In the genomic region with DNA sequence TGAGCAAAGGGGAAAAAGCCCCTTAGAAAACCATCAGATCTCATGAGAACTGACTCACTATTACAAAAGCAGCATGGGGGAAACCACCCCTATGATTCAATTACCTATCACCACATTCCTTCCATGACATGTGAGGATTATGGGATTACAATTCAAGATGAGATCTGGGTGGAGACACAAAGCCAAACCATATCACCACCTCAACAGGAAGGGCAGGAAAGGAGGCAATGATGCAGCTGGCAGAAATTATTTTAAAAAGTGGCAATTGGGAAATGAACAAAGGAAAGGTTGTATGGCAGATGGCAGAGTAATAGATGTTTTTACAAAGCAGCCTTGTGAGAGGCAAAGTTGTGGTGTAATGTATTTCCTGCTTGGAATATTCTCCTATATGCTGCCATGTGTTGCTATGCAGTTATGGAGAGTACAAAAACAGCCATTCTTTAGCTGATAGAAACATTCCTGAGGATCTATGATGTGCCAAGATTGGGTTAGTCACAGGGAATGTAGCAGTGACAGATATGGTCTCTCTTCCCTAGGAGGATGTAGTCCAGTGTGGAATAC, we compare ENCODE assay signal across 9 cellular contexts.
DNase-seq lines count a peak whose midpoint lies in the region; FAIRE-seq and TF ChIP-seq lines count a peak whose summit lies in the region.
"Had no signal": no experiment of that assay in that cellular context is flagged by ENCODE, and none has a peak within 500 bp of the region (broad histone marks: within the 10 kb centered on the region; RNA-seq: fewer than 3 reads in every experiment).

No MANE protein-coding gene starts in this region.

- no peaks in the 10 kb centered on the region for H3K4me1 Mint-ChIP-seq in activated naive CD4-positive, alpha-beta T cell treated with anti-CD3 and anti-CD28 coated beads for 36 hours (ENCODE audit: low read depth)

- H3K9me3 Mint-ChIP-seq in activated naive CD4-positive, alpha-beta T cell treated with anti-CD3 and anti-CD28 coated beads for 36 hours = peaks cover 4% of the 10 kb centered on the region

- no peaks in the 10 kb centered on the region for H3K36me3 Mint-ChIP-seq in activated naive CD4-positive, alpha-beta T cell treated with anti-CD3 and anti-CD28 coated beads for 36 hours (ENCODE audit: low read depth)

- H2AFZ ChIP-seq in ACC112 (ENCODE audit: low read length, unreplicated experiment) = no peak overlapping the region

- H3K27ac Mint-ChIP-seq in activated naive CD4-positive, alpha-beta T cell treated with anti-CD3 and anti-CD28 coated beads for 36 hours = no peak overlapping the region

- H3K27ac ChIP-seq in ACC112 (ENCODE audit: low read depth, low read length) (peak overlapping the region; percentile 85), brain microvascular endothelial cell (peak overlapping the region; percentile 80)
- H3K27ac ChIP-seq: esophagus squamous epithelium had no signal

- H3K4me1 ChIP-seq in ACC112 (ENCODE audit: control insufficient read depth, insufficient read depth, low read length, unreplicated experiment) = peaks cover 20% of the 10 kb centered on the region

- CTCF ChIA-PET in activated naive CD4-positive, alpha-beta T cell treated with anti-CD3 and anti-CD28 coated beads for 36 hours (lab: Charles Lee) = no interaction called here

- H3K27me3 Mint-ChIP-seq in activated naive CD4-positive, alpha-beta T cell treated with anti-CD3 and anti-CD28 coated beads for 36 hours (ENCODE audit: low read depth) = no peaks in the 10 kb centered on the region

- FAIRE-seq in frontal cortex (lab: Jason Lieb, UNC) (no peak), GM19239 (lab: Jason Lieb, UNC) (no peak)

- H3K36me3 ChIP-seq in ACC112 (ENCODE audit: insufficient read depth, low read length) (no peaks in the 10 kb centered on the region), brain microvascular endothelial cell (replicated peaks) (no peaks in the 10 kb centered on the region)
- H3K36me3 ChIP-seq: esophagus squamous epithelium had no signal

- intact Hi-C loops in activated naive CD4-positive, alpha-beta T cell treated with anti-CD3 and anti-CD28 coated beads for 36 hours (cut with micrococcal nuclease) = no loop called here

- H3K79me2 ChIP-seq in ACC112 (ENCODE audit: control insufficient read depth, insufficient read depth, low read length, unreplicated experiment) = no peaks in the 10 kb centered on the region

- in situ Hi-C loops in brain microvascular endothelial cell (cut with HindIII; ENCODE audit: low pct_ligation_motif_present, low sequenced_read_pairs) = no loop called here

- no peak for TF ChIP-seq CTCF in brain microvascular endothelial cell (IDR thresholded peaks at IDR 0.05; ENCODE audit: low read depth, low read length, missing control alignments)

- H3K27me3 ChIP-seq in ACC112 (ENCODE audit: insufficient read depth, low read length) = no peaks in the 10 kb centered on the region
- H3K27me3 ChIP-seq in brain microvascular endothelial cell (replicated peaks) = no peaks in the 10 kb centered on the region
- H3K27me3 ChIP-seq: esophagus squamous epithelium had no signal

- H3K4me3 Mint-ChIP-seq in activated naive CD4-positive, alpha-beta T cell treated with anti-CD3 and anti-CD28 coated beads for 36 hours = no peak overlapping the region

- H3K4me3 ChIP-seq in ACC112 (ENCODE audit: low read depth, low read length) = no peak overlapping the region
- H3K4me3 ChIP-seq in brain microvascular endothelial cell (ENCODE audit: low read depth, low read length) = no peak overlapping the region
- H3K4me3 ChIP-seq: esophagus squamous epithelium had no signal

- DNase-seq in NCI-H226 (peak; percentile 94), brain microvascular endothelial cell (peak; percentile 87), iris pigment epithelial cell (ENCODE audit: low read depth) (peak; percentile 95), frontal cortex (ENCODE audit: low spot score in 2 of 2) (no peak), T-helper 1 cell (no peak), GM19239 (ENCODE audit: insufficient read length, low spot score) (no peak)
- DNase-seq in activated naive CD4-positive, alpha-beta T cell treated with anti-CD3 and anti-CD28 coated beads for 36 hours = no peak
- DNase-seq: esophagus squamous epithelium had no signal

Comparison
In these comparisons a context has a peak if more than half of its experiments do, and no peak if none do; other contexts are left out.
1. DNase-seq: peak in NCI-H226 (single experiment), brain microvascular endothelial cell (single experiment) and iris pigment epithelial cell (single experiment); none in frontal cortex (0 of 2), T-helper 1 cell (0 of 5), GM19239 (single experiment) and activated naive CD4-positive, alpha-beta T cell treated with anti-CD3 and anti-CD28 coated beads for 36 hours (single experiment).